ENCODE assay signal across 8 cellular contexts in the genomic region with DNA sequence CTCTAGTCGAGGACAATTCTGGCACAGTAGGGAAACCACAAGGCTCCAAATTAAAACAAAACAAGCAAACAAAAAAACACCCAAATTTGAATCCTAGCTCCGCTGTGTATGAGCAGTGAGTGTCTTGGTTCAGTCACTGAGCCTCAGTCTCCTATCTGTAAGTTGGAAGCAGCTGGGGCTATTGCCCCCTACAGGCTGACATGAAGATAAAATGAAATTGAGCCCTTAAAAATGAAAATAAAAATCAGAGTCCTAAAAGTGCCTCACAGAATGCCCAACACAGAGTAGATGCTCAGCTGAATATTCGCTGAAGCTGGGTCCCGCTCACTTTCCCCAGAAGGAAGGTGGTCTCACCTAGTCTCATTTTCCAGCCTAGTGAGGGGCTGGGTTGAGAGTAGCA.
DNase-seq lines count a peak whose midpoint lies in the region; ATAC-seq, FAIRE-seq and TF ChIP-seq lines count a peak whose summit lies in the region.

No MANE protein-coding gene starts in this region.

- H3K9me3 ChIP-seq in gastrocnemius medialis: no peaks in the 10 kb centered on the region

- TF ChIP-seq CTCF in AG09309 (IDR thresholded peaks at IDR 0.05; ENCODE audit: control insufficient read depth, insufficient read depth, low read depth, low read length, missing control alignments): peak; percentile 72
- peak; percentile 27 for TF ChIP-seq CTCF in GM13976 (IDR thresholded peaks at IDR 0.05; ENCODE audit: borderline replicate concordance, control extremely low read depth, extremely low read depth, insufficient read depth, missing control alignments)
- TF ChIP-seq CTCF in gastrocnemius medialis (IDR thresholded peaks at IDR 0.05 in 4 of 5, conservative IDR thresholded peaks at IDR 0.05 in 1 of 5): peak in 1 of 5 experiments; percentile 41

- ATAC-seq in gastrocnemius medialis: no peak
- no peak for ATAC-seq in GM21390 (IDR thresholded peaks at IDR 0.05; ENCODE audit: unreplicated experiment)
- ATAC-seq in HG02642 (IDR thresholded peaks at IDR 0.05; ENCODE audit: poor library complexity, unreplicated experiment): no peak

- peaks cover 12 to 16% of the 10 kb centered on the region in 2 donors for H3K4me1 ChIP-seq in gastrocnemius medialis

- no peak for TF ChIP-seq POLR2A in gastrocnemius medialis (IDR thresholded peaks at IDR 0.05)

- H3K27me3 ChIP-seq in gastrocnemius medialis: no peaks in the 10 kb centered on the region

- H3K4me3 ChIP-seq in AG09309 (ENCODE audit: control insufficient read depth, low read depth, low read length) (no peak overlapping the region), gastrocnemius medialis (no peak overlapping the region)

- H3K27ac ChIP-seq in gastrocnemius medialis: no peak overlapping the region

- no peaks in the 10 kb centered on the region for H3K36me3 ChIP-seq in gastrocnemius medialis

- intact Hi-C loops in gastrocnemius medialis (cut with DNase I; ENCODE audit: low total_unique reads): no loop called here

- DNase-seq in AG09309 (ENCODE audit: low read depth): no peak
- no peak for DNase-seq in GM13976 (ENCODE audit: low spot score)
- peak; percentile 59 for DNase-seq in iPS-NIHi7 (ENCODE audit: extremely low spot score)
- DNase-seq in gastrocnemius medialis: no peak
- DNase-seq in UCSD-AML1 (lab: John Stamatoyannopoulos, UW; ENCODE audit: unreplicated experiment): no peak

- in situ Hi-C loops in GM13976 (cut with MboI; ENCODE audit: low sequenced_read_pairs, unreplicated experiment): no loop called here
- in situ Hi-C loops in gastrocnemius medialis (cut with MboI; ENCODE audit: low sequenced_read_pairs in 4 of 4): no loop called here

- peak; percentile 47 for FAIRE-seq in TTC549 (lab: Jason Lieb, UNC)
